Comparison of ENCODE assay signal across 12 cellular contexts in genomic region chr19:45151821-45152503, GRCh38. TPM values are rescaled to one million over a fixed set of nuclear protein-coding genes. Genes with fewer than 3 reads are reported as not detected.
DNase-seq lines count a peak whose midpoint lies in the region; ATAC-seq and TF ChIP-seq lines count a peak whose summit lies in the region.
"Had no signal": no experiment of that assay in that cellular context is flagged by ENCODE, and none has a peak within 500 bp of the region (broad histone marks: within the 10 kb centered on the region; RNA-seq: fewer than 3 reads in every experiment).

No MANE protein-coding gene starts in this region.

- no peak for DNase-seq in activated naive CD4-positive, alpha-beta T cell treated with anti-CD3 and anti-CD28 coated beads for 36 hours
- DNase-seq in activated naive CD4-positive, alpha-beta T cell (lab: John Stamatoyannopoulos, UW): no peak
- no peak for DNase-seq in WERI-Rb-1
- DNase-seq in memory B cell (ENCODE audit: low spot score in 2 of 2): no peak
- no peak for DNase-seq in EL
- DNase-seq in HK-2 (ENCODE audit: unreplicated experiment): no peak
- no peak for DNase-seq in NCI-H187 (lab: John Stamatoyannopoulos, UW)
- DNase-seq: NCI-H1930 had no signal

- no peaks in the 10 kb centered on the region for H3K27me3 ChIP-seq in WERI-Rb-1 (ENCODE audit: insufficient read depth, low read depth, severe bottlenecking)
- H3K27me3 ChIP-seq in subcutaneous abdominal adipose tissue (ENCODE audit: control insufficient read depth in 5 of 5, insufficient read depth in 4 of 5, low read length in 5 of 5): peaks cover 33 to 60% (median 51%) of the 10 kb centered on the region in 5 donors

- no peak overlapping the region for H3K27ac Mint-ChIP-seq in activated naive CD4-positive, alpha-beta T cell treated with anti-CD3 and anti-CD28 coated beads for 36 hours
- no peak overlapping the region for H3K27ac Mint-ChIP-seq in memory B cell

- H3K36me3 ChIP-seq in WERI-Rb-1 (peaks cover 23% of the 10 kb centered on the region), subcutaneous abdominal adipose tissue (ENCODE audit: control insufficient read depth in 5 of 5, insufficient read depth in 5 of 5, low read length in 5 of 5) (peaks cover 0 to 5% (median 4%) of the 10 kb centered on the region in 5 donors)
- H3K36me3 ChIP-seq: prostate gland had no signal

- peak overlapping the region; percentile 18 for H3K4me3 Mint-ChIP-seq in activated naive CD4-positive, alpha-beta T cell treated with anti-CD3 and anti-CD28 coated beads for 36 hours
- H3K4me3 Mint-ChIP-seq in memory B cell: peak overlapping the region; percentile 57

- intact Hi-C loops in activated naive CD4-positive, alpha-beta T cell treated with anti-CD3 and anti-CD28 coated beads for 36 hours (cut with micrococcal nuclease): no loop called here

- H3K36me3 Mint-ChIP-seq in activated naive CD4-positive, alpha-beta T cell treated with anti-CD3 and anti-CD28 coated beads for 36 hours (ENCODE audit: low read depth): peaks cover 4% of the 10 kb centered on the region
- no peaks in the 10 kb centered on the region for H3K36me3 Mint-ChIP-seq in memory B cell

- no peaks in the 10 kb centered on the region for H3K9me3 Mint-ChIP-seq in activated naive CD4-positive, alpha-beta T cell treated with anti-CD3 and anti-CD28 coated beads for 36 hours
- H3K9me3 Mint-ChIP-seq in memory B cell: no peaks in the 10 kb centered on the region

- 0 out of 2 replicates have a peak overlapping the region, but pooled peaks have one; percentile 24 for H3K27ac ChIP-seq in WERI-Rb-1
- H3K27ac ChIP-seq in subcutaneous abdominal adipose tissue (ENCODE audit: low read depth, low read length): no peak overlapping the region
- H3K27ac ChIP-seq: prostate gland, VCaP had no signal

- H3K27me3 Mint-ChIP-seq in activated naive CD4-positive, alpha-beta T cell treated with anti-CD3 and anti-CD28 coated beads for 36 hours (ENCODE audit: low read depth): peaks cover 24% of the 10 kb centered on the region
- H3K27me3 Mint-ChIP-seq in memory B cell: peaks cover 19% of the 10 kb centered on the region

- CTCF ChIA-PET in activated naive CD4-positive, alpha-beta T cell treated with anti-CD3 and anti-CD28 coated beads for 36 hours (lab: Charles Lee): interaction anchor here (0.6 to 1.7 kb wide), 2 partner anchors 12 to 379 kb away, joined by 4 to 5 read pairs; no protein-coding TSS in a partner anchor

- H3K9me3 ChIP-seq in WERI-Rb-1 (ENCODE audit: severe bottlenecking): no peaks in the 10 kb centered on the region
- H3K9me3 ChIP-seq in subcutaneous abdominal adipose tissue (ENCODE audit: control insufficient read depth in 5 of 5, low read length in 5 of 5): no peaks in the 10 kb centered on the region
- H3K9me3 ChIP-seq: prostate gland had no signal

- H3K4me3 ChIP-seq in WERI-Rb-1 (ENCODE audit: low read depth, low read length) (no peak overlapping the region), subcutaneous abdominal adipose tissue (ENCODE audit: low read depth in 1 of 5, low read length in 5 of 5) (peak overlapping the region in 4 of 5 donors; percentile 38 to 66 (median 45))
- H3K4me3 ChIP-seq: PC-9, prostate gland had no signal

- H3K4me1 ChIP-seq in subcutaneous abdominal adipose tissue (ENCODE audit: control insufficient read depth in 5 of 5, insufficient read depth in 5 of 5, low read length in 5 of 5): peaks cover 0 to 28% (median 27%) of the 10 kb centered on the region in 5 donors

- H3K4me1 Mint-ChIP-seq in activated naive CD4-positive, alpha-beta T cell treated with anti-CD3 and anti-CD28 coated beads for 36 hours (ENCODE audit: low read depth): peaks cover 18% of the 10 kb centered on the region
- peaks cover 17% of the 10 kb centered on the region for H3K4me1 Mint-ChIP-seq in memory B cell

- no peak for TF ChIP-seq CTCF in WERI-Rb-1 (IDR thresholded peaks at IDR 0.05; ENCODE audit: low read depth, low read length)

- ATAC-seq in memory B cell (ENCODE audit: low read depth): no peak

- H3K9ac ChIP-seq in subcutaneous abdominal adipose tissue (ENCODE audit: low read length in 5 of 5): peak overlapping the region in 1 of 5 donors; percentile 6

RNA-seq across cellular contexts. Expression of gene NKPD1, which starts 8.8 kb away (rescaled TPM):
- total RNA-seq in activated naive CD4-positive, alpha-beta T cell treated with anti-CD3 and anti-CD28 coated beads for 36 hours: under 1 TPM in 1 of 2 experiments, not detected in 1; 0.17 TPM

RNA-seq across cellular contexts. Expression of gene TRAPPC6A, which starts 26.1 kb away (rescaled TPM):
- total RNA-seq in activated naive CD4-positive, alpha-beta T cell treated with anti-CD3 and anti-CD28 coated beads for 36 hours: 10 to 100 TPM; 28.1 to 28.4 TPM

RNA-seq across cellular contexts. Expression of gene BLOC1S3, which starts 26.6 kb away (rescaled TPM):
- 1 to 10 TPM; 5.1 to 6.5 TPM for total RNA-seq in activated naive CD4-positive, alpha-beta T cell treated with anti-CD3 and anti-CD28 coated beads for 36 hours

RNA-seq across cellular contexts. Expression of gene PPP1R37, which starts 59.0 kb away (rescaled TPM):
- total RNA-seq in activated naive CD4-positive, alpha-beta T cell treated with anti-CD3 and anti-CD28 coated beads for 36 hours: 10 to 100 TPM; 10.2 to 10.3 TPM
